In the genomic region with DNA sequence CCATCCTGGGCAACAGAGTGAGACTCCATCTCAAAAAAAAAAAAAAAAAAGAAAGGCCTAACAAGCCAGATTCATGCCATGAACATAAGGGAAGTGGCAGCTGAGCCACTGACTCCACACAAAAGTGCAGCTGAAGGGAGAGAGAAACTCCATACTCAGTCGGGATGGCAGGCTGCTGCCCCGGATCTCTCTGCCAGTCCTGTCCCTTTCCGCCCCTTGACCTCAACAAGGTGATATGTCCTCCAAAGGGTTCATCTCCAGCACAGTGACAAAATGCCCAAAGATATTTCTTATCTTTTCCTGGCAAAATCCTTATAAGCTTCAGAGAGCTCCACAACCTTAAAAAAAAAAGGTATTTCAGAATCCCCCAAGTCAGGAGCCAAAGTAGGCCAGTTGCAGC, we compare ENCODE assay signal across 20 cellular contexts.
"Had no signal": no experiment of that assay in that cellular context is flagged by ENCODE, and none has a peak within 500 bp of the region (broad histone marks: within the 10 kb centered on the region; RNA-seq: fewer than 3 reads in every experiment).

No MANE protein-coding gene starts in this region.

- H3K4me3 Mint-ChIP-seq: endodermal cell, immature natural killer cell, memory B cell, mesothelial cell of epicardium, natural killer cell, neural crest cell had no signal

- H3K4me3 ChIP-seq: colonic mucosa, gastroesophageal sphincter, left ventricle myocardium inferior, lower lobe of right lung, ovary, smooth muscle cell, suprapubic skin, thyroid gland had no signal

- H3K27ac Mint-ChIP-seq: endodermal cell, immature natural killer cell, memory B cell, mesothelial cell of epicardium, natural killer cell, progenitor cell of endocrine pancreas had no signal

- DNase-seq: colonic mucosa; effector CD4-positive, alpha-beta T cell; endodermal cell; immature natural killer cell; left ventricle myocardium inferior; lower lobe of right lung; natural killer cell; ovary; right cardiac atrium; stimulated activated CD4-positive, alpha-beta T cell treated with anti-CD3 and anti-CD28 coated beads, Interleukin-2, amount 100 ng/mL, for 48 hours; stimulated activated naive CD4-positive, alpha-beta T cell treated with Interleukin-2 at 50 U/mL for 16 hours; thyroid gland had no signal

- H3K36me3 Mint-ChIP-seq: immature natural killer cell, natural killer cell had no signal

- H3K27me3 ChIP-seq: colonic mucosa, gastroesophageal sphincter, ovary, suprapubic skin, thyroid gland had no signal

- H3K4me2 ChIP-seq: smooth muscle cell had no signal

- ATAC-seq: esophagus mucosa, gastroesophageal sphincter, lower lobe of right lung, natural killer cell, right cardiac atrium had no signal

- H3K27ac ChIP-seq: colonic mucosa, left ventricle myocardium inferior, lower lobe of right lung, ovary, suprapubic skin, thyroid gland had no signal

- H3K27me3 Mint-ChIP-seq: memory B cell, progenitor cell of endocrine pancreas had no signal

- H3K36me3 ChIP-seq: colonic mucosa, ovary had no signal

- H3K9me3 ChIP-seq: colonic mucosa, gastroesophageal sphincter, left ventricle myocardium inferior, lower lobe of right lung, ovary, suprapubic skin, thyroid gland had no signal

- H3K4me1 ChIP-seq: colonic mucosa had no signal

- H3K9me3 Mint-ChIP-seq: immature natural killer cell, memory B cell, mesothelial cell of epicardium, natural killer cell, neural crest cell had no signal

- H3K4me1 Mint-ChIP-seq: endodermal cell, immature natural killer cell, natural killer cell, neural crest cell had no signal
